In the genomic region with DNA sequence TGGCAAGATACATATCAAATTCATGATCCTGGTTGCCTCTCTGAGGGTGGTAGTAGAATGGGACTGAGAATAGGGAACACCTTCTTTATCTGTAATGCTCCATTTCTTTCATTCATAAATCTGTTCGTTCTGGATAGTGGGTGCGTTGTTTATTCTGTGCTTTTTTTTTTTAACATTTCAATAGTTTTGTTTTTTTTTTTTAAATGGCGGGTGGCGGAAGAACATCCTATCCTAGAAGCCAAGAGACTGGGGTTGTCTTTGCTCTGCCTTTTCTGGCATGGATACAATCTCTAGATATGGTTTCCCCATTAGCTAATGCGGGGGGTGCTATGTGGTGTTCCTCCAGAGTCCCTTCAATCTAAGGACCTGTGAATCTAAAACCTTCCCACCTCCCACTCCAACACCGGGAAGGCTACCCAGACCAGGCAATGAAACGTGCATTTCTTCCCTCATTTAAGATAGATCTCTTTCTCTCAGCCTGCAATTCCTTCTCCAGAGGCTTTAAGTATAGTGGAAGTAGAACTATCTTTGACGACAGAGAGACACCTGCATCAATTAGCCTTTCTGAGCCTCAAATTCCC, we compare ENCODE assay signal across 8 cellular contexts. TPM values are rescaled to one million over a fixed set of nuclear protein-coding genes. Genes with fewer than 3 reads are reported as not detected.
A peak's percentile ranks its signal among the peaks of the same experiment; 100 is the strongest.
DNase-seq lines count a peak whose midpoint lies in the region; ATAC-seq, FAIRE-seq and TF ChIP-seq lines count a peak whose summit lies in the region.

No MANE protein-coding gene starts in this region.

- H3K4me3 ChIP-seq in Caco-2 (ENCODE audit: low read depth, low read length), result peak overlapping the region; percentile 63
- peak overlapping the region; percentile 79 to 98 (median 95) for H3K4me3 ChIP-seq in liver (ENCODE audit: low read depth in 1 of 3, low read length in 3 of 3)

- POLR2A ChIA-PET in Caco-2 (lab: Charles Lee), result no interaction called here

- TF ChIP-seq RAD21 in liver (IDR thresholded peaks at IDR 0.05), result no peak

- CTCF ChIA-PET in Caco-2 (lab: Charles Lee), result interaction anchor here (0.5 to 0.9 kb wide), 2 partner anchors 216 to 511 kb away, joined by 3 read pairs; no protein-coding TSS in a partner anchor

- peak overlapping the region; percentile 86 for H3K4me3 Mint-ChIP-seq in Caco-2 (ENCODE audit: unreplicated experiment)
- H3K4me3 Mint-ChIP-seq in activated naive CD8-positive, alpha-beta T cell treated with anti-CD3 and anti-CD28 coated beads for 36 hours, result peak overlapping the region; percentile 100

- no peak for DNase-seq in Caco-2
- DNase-seq in activated naive CD8-positive, alpha-beta T cell treated with anti-CD3 and anti-CD28 coated beads for 36 hours, result no peak
- peak; percentile 8 for DNase-seq in urothelium cell line (ENCODE audit: low spot score)
- no peak for DNase-seq in NCI-H524 treated with DMSO at 0.1 percent for 48 hours (lab: John Stamatoyannopoulos, UW)
- no peak for DNase-seq in epidermal melanocyte (ENCODE audit: insufficient read length, low spot score)
- DNase-seq in SIG-M5 (lab: John Stamatoyannopoulos, UW), result no peak

- WGBS in liver, result 18% methylated on average over 8 of the region's 8 CpGs

- H3K27me3 Mint-ChIP-seq in Caco-2 (ENCODE audit: insufficient read depth, unreplicated experiment), result no peaks in the 10 kb centered on the region
- no peaks in the 10 kb centered on the region for H3K27me3 Mint-ChIP-seq in activated naive CD8-positive, alpha-beta T cell treated with anti-CD3 and anti-CD28 coated beads for 36 hours

- H3K4me1 ChIP-seq in Caco-2 (no peaks in the 10 kb centered on the region; the same call in 1 of the 2 replicates), liver (ENCODE audit: control insufficient read depth in 4 of 4, insufficient read depth in 4 of 4, low read length in 3 of 4) (peaks cover 3 to 22% (median 16%) of the 10 kb centered on the region in 4 donors)

- H3K36me3 Mint-ChIP-seq in Caco-2 (ENCODE audit: insufficient read depth, unreplicated experiment), result peaks cover 7% of the 10 kb centered on the region
- no peaks in the 10 kb centered on the region for H3K36me3 Mint-ChIP-seq in activated naive CD8-positive, alpha-beta T cell treated with anti-CD3 and anti-CD28 coated beads for 36 hours

- H3K27me3 ChIP-seq in Caco-2 (replicated peaks; ENCODE audit: control insufficient read depth, insufficient read depth, low read length) (no peaks in the 10 kb centered on the region), liver (ENCODE audit: control insufficient read depth in 4 of 4, insufficient read depth in 4 of 4, low read length in 3 of 4) (no peaks in the 10 kb centered on the region)

- no peak for FAIRE-seq in urothelium cell line (lab: Jason Lieb, UNC)

- no peaks in the 10 kb centered on the region for H3K9me3 Mint-ChIP-seq in Caco-2 (ENCODE audit: unreplicated experiment)
- H3K9me3 Mint-ChIP-seq in activated naive CD8-positive, alpha-beta T cell treated with anti-CD3 and anti-CD28 coated beads for 36 hours, result no peaks in the 10 kb centered on the region

- peak; percentile 1 for ATAC-seq in HG03097 (IDR thresholded peaks at IDR 0.05; ENCODE audit: low FRiP score, unreplicated experiment)

- H3K9me3 ChIP-seq in Caco-2 (no peaks in the 10 kb centered on the region), liver (ENCODE audit: control insufficient read depth in 4 of 4, low read length in 3 of 4) (no peaks in the 10 kb centered on the region)

- no peaks in the 10 kb centered on the region for H3K36me3 ChIP-seq in Caco-2 (ENCODE audit: control insufficient read depth, insufficient read depth, low read length)
- H3K36me3 ChIP-seq in liver (ENCODE audit: control insufficient read depth in 4 of 4, insufficient read depth in 3 of 4, low read depth in 1 of 4, low read length in 3 of 4), result peaks cover 2 to 12% (median 6%) of the 10 kb centered on the region in 4 donors

- peak overlapping the region; percentile 95 to 98 for H3K27ac ChIP-seq in liver (ENCODE audit: low read depth in 1 of 2, low read length in 2 of 2)

- BruUV-seq in Caco-2 (replicated peaks; lab: Mats Ljungman, UMichigan), result no TSS peak

- peak overlapping the region; percentile 96 for H3K27ac Mint-ChIP-seq in Caco-2 (ENCODE audit: unreplicated experiment)
- H3K27ac Mint-ChIP-seq in activated naive CD8-positive, alpha-beta T cell treated with anti-CD3 and anti-CD28 coated beads for 36 hours, result peak overlapping the region; percentile 100

- no peaks in the 10 kb centered on the region for H3K4me1 Mint-ChIP-seq in Caco-2 (ENCODE audit: low read depth, unreplicated experiment)
- peaks cover 26% of the 10 kb centered on the region for H3K4me1 Mint-ChIP-seq in activated naive CD8-positive, alpha-beta T cell treated with anti-CD3 and anti-CD28 coated beads for 36 hours

- TF ChIP-seq CTCF in Caco-2 (IDR thresholded peaks at IDR 0.05; ENCODE audit: insufficient read depth in 1 of 2, low read depth in 1 of 2, low read length in 1 of 2, severe bottlenecking in 1 of 2, unreplicated experiment in 1 of 2) (no peak), liver (IDR thresholded peaks at IDR 0.05; ENCODE audit: low read depth, low read length, missing input control) (no peak)

- H3K9ac ChIP-seq in liver (ENCODE audit: low read depth in 1 of 2, low read length in 2 of 2), result peak overlapping the region in 1 of 2 donors; percentile 67

- intact Hi-C loops in Caco-2 (cut with micrococcal nuclease; ENCODE audit: unreplicated experiment), result no loop called here

TF ChIP-seq in liver, 16 proteins besides CTCF, POLR2A, EP300 and RAD21:
- TF ChIP-seq NR2F2 (IDR thresholded peaks at IDR 0.05), result no peak
- no peak for TF ChIP-seq EGR1 (IDR thresholded peaks at IDR 0.05; ENCODE audit: low read depth in 2 of 2)
- TF ChIP-seq HNF4G (IDR thresholded peaks at IDR 0.05), result no peak
- TF ChIP-seq SP1 (IDR thresholded peaks at IDR 0.05), result no peak
- TF ChIP-seq, protein P1, sequence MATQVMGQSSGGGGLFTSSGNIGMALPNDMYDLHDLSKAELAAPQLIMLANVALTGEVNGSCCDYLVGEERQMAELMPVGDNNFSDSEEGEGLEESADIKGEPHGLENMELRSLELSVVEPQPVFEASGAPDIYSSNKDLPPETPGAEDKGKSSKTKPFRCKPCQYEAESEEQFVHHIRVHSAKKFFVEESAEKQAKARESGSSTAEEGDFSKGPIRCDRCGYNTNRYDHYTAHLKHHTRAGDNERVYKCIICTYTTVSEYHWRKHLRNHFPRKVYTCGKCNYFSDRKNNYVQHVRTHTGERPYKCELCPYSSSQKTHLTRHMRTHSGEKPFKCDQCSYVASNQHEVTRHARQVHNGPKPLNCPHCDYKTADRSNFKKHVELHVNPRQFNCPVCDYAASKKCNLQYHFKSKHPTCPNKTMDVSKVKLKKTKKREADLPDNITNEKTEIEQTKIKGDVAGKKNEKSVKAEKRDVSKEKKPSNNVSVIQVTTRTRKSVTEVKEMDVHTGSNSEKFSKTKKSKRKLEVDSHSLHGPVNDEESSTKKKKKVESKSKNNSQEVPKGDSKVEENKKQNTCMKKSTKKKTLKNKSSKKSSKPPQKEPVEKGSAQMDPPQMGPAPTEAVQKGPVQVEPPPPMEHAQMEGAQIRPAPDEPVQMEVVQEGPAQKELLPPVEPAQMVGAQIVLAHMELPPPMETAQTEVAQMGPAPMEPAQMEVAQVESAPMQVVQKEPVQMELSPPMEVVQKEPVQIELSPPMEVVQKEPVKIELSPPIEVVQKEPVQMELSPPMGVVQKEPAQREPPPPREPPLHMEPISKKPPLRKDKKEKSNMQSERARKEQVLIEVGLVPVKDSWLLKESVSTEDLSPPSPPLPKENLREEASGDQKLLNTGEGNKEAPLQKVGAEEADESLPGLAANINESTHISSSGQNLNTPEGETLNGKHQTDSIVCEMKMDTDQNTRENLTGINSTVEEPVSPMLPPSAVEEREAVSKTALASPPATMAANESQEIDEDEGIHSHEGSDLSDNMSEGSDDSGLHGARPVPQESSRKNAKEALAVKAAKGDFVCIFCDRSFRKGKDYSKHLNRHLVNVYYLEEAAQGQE (IDR thresholded peaks at IDR 0.05), result no peak
- no peak for TF ChIP-seq GABPA (IDR thresholded peaks at IDR 0.05 in 1 of 2, conservative IDR thresholded peaks at IDR 0.05 in 1 of 2)
- no peak for TF ChIP-seq JUND (IDR thresholded peaks at IDR 0.05)
- TF ChIP-seq, protein P2, sequence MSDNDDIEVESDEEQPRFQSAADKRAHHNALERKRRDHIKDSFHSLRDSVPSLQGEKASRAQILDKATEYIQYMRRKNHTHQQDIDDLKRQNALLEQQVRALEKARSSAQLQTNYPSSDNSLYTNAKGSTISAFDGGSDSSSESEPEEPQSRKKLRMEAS (IDR thresholded peaks at IDR 0.05), result no peak
- TF ChIP-seq FOXA2 (IDR thresholded peaks at IDR 0.05), result no peak
- TF ChIP-seq, protein P3, sequence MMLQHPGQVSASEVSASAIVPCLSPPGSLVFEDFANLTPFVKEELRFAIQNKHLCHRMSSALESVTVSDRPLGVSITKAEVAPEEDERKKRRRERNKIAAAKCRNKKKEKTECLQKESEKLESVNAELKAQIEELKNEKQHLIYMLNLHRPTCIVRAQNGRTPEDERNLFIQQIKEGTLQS (IDR thresholded peaks at IDR 0.05), result no peak
- TF ChIP-seq YY1 (IDR thresholded peaks at IDR 0.05), result no peak
- TF ChIP-seq HNF4A (conservative IDR thresholded peaks at IDR 0.05), result no peak
- no peak for TF ChIP-seq RXRA (IDR thresholded peaks at IDR 0.05)

RNA-seq across cellular contexts. Expression of a gene that starts 0.9 kb away (rescaled TPM):
- total RNA-seq in Caco-2 (2022), result 8.9 and 10.8 TPM in 2 replicates
- 10 to 100 TPM; 15.5 to 16.6 TPM for total RNA-seq in activated naive CD8-positive, alpha-beta T cell treated with anti-CD3 and anti-CD28 coated beads for 36 hours
- 10 to 100 TPM; 11.9 to 13.4 TPM for total RNA-seq in liver
- polyA plus RNA-seq in liver, result 10 to 100 TPM; 18.7 to 20.3 TPM

RNA-seq across cellular contexts. Expression of a gene that starts 23.2 kb away (rescaled TPM):
- total RNA-seq in Caco-2 (2022), result not detected in 2 replicates
- not detected for total RNA-seq in activated naive CD8-positive, alpha-beta T cell treated with anti-CD3 and anti-CD28 coated beads for 36 hours
- total RNA-seq in liver, result under 1 TPM in 1 of 2 donors, not detected in 1; under 0.01 TPM
- under 1 TPM in 1 of 2 donors, not detected in 1; 0.32 TPM for polyA plus RNA-seq in liver
